ENCODE assay signal across 5 cellular contexts in genomic region chrX:149761858-149762674, GRCh38. TPM values are rescaled to one million over a fixed set of nuclear protein-coding genes. Genes with fewer than 3 reads are reported as not detected.
"Had no signal": no experiment of that assay in that cellular context is flagged by ENCODE, and none has a peak within 500 bp of the region (broad histone marks: within the 10 kb centered on the region; RNA-seq: fewer than 3 reads in every experiment).

No MANE protein-coding gene starts in this region.

RNA-seq across cellular contexts. Expression of gene HSFX1, which starts 11.8 kb away (rescaled TPM):
- total RNA-seq: K562 had no signal
- polyA plus RNA-seq: IgD-negative memory B cell had no signal

RNA-seq across cellular contexts. Expression of gene MAGEA9, which starts 19.7 kb away (rescaled TPM):
- total RNA-seq: M059J, Right ventricle myocardium superior, SJSA1 had no signal
- polyA plus RNA-seq: IgD-negative memory B cell had no signal

RNA-seq across cellular contexts. Expression of gene MAGEA11, which starts 50.2 kb away (rescaled TPM):
- total RNA-seq: K562, Right ventricle myocardium superior, SJSA1 had no signal
- polyA plus RNA-seq: IgD-negative memory B cell had no signal
